Comparison of ENCODE assay signal across 8 cellular contexts in the genomic region with DNA sequence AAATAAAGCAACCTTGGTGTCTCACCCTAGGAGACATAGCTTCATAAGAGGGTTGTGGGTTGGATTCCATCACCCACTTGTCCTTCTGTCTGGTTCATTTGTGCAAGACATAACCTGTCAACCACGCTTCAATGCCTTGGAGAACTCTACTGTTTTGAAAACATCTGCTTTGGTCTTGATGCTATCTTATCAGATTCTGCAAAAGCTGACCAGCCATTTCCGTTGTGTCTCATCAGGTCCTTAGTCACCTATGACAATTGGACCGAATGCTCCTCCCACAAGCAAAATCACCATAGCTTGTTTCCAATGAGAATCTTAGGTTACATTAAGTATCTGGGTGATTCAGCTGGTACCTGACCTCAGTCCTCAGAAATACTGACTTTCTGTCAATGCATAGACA. TPM values are rescaled to one million over a fixed set of nuclear protein-coding genes. Genes with fewer than 3 reads are reported as not detected.
DNase-seq lines count a peak whose midpoint lies in the region; ATAC-seq, FAIRE-seq and TF ChIP-seq lines count a peak whose summit lies in the region.

No MANE protein-coding gene starts in this region.

- intact Hi-C loops in esophagus squamous epithelium (cut with DNase I): no loop called here

- peaks cover 78% of the 10 kb centered on the region for H3K4me1 Mint-ChIP-seq in activated naive CD8-positive, alpha-beta T cell treated with anti-CD3 and anti-CD28 coated beads, Interleukin-2, amount 50 U/mL, for 24 hours
- H3K4me1 Mint-ChIP-seq in stimulated activated effector memory CD8-positive, alpha-beta T cell treated with anti-CD3 and anti-CD28 coated beads, Interleukin-12 subunit alpha, Interleukin-12 subunit beta, amount 100 ng/mL, for 72 hours: peaks cover 66% of the 10 kb centered on the region

- TF ChIP-seq POLR2A in esophagus squamous epithelium (IDR thresholded peaks at IDR 0.05): no peak

- H3K4me3 ChIP-seq in esophagus squamous epithelium: no peak overlapping the region

- TF ChIP-seq CTCF in esophagus squamous epithelium (IDR thresholded peaks at IDR 0.05): no peak

- H3K27ac Mint-ChIP-seq in activated naive CD8-positive, alpha-beta T cell treated with anti-CD3 and anti-CD28 coated beads, Interleukin-2, amount 50 U/mL, for 24 hours: peak overlapping the region; percentile 96
- peak overlapping the region; percentile 88 for H3K27ac Mint-ChIP-seq in stimulated activated effector memory CD8-positive, alpha-beta T cell treated with anti-CD3 and anti-CD28 coated beads, Interleukin-12 subunit alpha, Interleukin-12 subunit beta, amount 100 ng/mL, for 72 hours

- no peak for FAIRE-seq in RCC 7860 (lab: Jason Lieb, UNC)

- peaks cover 47% of the 10 kb centered on the region for H3K36me3 Mint-ChIP-seq in activated naive CD8-positive, alpha-beta T cell treated with anti-CD3 and anti-CD28 coated beads, Interleukin-2, amount 50 U/mL, for 24 hours (ENCODE audit: low read depth)
- peaks cover 55% of the 10 kb centered on the region for H3K36me3 Mint-ChIP-seq in stimulated activated effector memory CD8-positive, alpha-beta T cell treated with anti-CD3 and anti-CD28 coated beads, Interleukin-12 subunit alpha, Interleukin-12 subunit beta, amount 100 ng/mL, for 72 hours

- WGBS in esophagus squamous epithelium, 2 donors: 70 to 81% methylated on average over 3 of the region's 3 CpGs

- H3K9me3 ChIP-seq in esophagus squamous epithelium: no peaks in the 10 kb centered on the region

- no peaks in the 10 kb centered on the region for H3K9me3 Mint-ChIP-seq in activated naive CD8-positive, alpha-beta T cell treated with anti-CD3 and anti-CD28 coated beads, Interleukin-2, amount 50 U/mL, for 24 hours
- no peaks in the 10 kb centered on the region for H3K9me3 Mint-ChIP-seq in stimulated activated effector memory CD8-positive, alpha-beta T cell treated with anti-CD3 and anti-CD28 coated beads, Interleukin-12 subunit alpha, Interleukin-12 subunit beta, amount 100 ng/mL, for 72 hours

- H3K27ac ChIP-seq in esophagus squamous epithelium: no peak overlapping the region

- no peaks in the 10 kb centered on the region for H3K4me1 ChIP-seq in esophagus squamous epithelium

- peak overlapping the region; percentile 68 for H3K4me3 Mint-ChIP-seq in activated naive CD8-positive, alpha-beta T cell treated with anti-CD3 and anti-CD28 coated beads, Interleukin-2, amount 50 U/mL, for 24 hours
- H3K4me3 Mint-ChIP-seq in stimulated activated effector memory CD8-positive, alpha-beta T cell treated with anti-CD3 and anti-CD28 coated beads, Interleukin-12 subunit alpha, Interleukin-12 subunit beta, amount 100 ng/mL, for 72 hours: peak overlapping the region; percentile 56

- no peaks in the 10 kb centered on the region for H3K27me3 Mint-ChIP-seq in activated naive CD8-positive, alpha-beta T cell treated with anti-CD3 and anti-CD28 coated beads, Interleukin-2, amount 50 U/mL, for 24 hours

- H3K27me3 ChIP-seq in esophagus squamous epithelium: peaks cover 0 to 4% (median 0%) of the 10 kb centered on the region in 4 donors

- peak; percentile 19 to 24 for DNase-seq in activated CD8-positive, alpha-beta memory T cell treated with anti-CD3 and anti-CD28 coated beads for 1 hour (ENCODE audit: extremely low read depth in 1 of 2, low read depth in 1 of 2)
- no peak for DNase-seq in activated CD8-positive, alpha-beta memory T cell treated with anti-CD3 and anti-CD28 coated beads, Interleukin-2, amount 50 U/mL, for 48 hours
- peak; percentile 17 for DNase-seq in RCC 7860 (ENCODE audit: low spot score)
- DNase-seq in activated naive CD8-positive, alpha-beta T cell treated with anti-CD3 and anti-CD28 coated beads, Interleukin-2, amount 50 U/mL, for 24 hours: peak; percentile 58
- peak; percentile 31 to 73 for DNase-seq in stimulated activated effector memory CD8-positive, alpha-beta T cell treated with anti-CD3 and anti-CD28 coated beads, Interleukin-12 subunit alpha, Interleukin-12 subunit beta, amount 100 ng/mL, for 72 hours (ENCODE audit: low spot score in 2 of 2)
- DNase-seq in esophagus squamous epithelium (lab: John Stamatoyannopoulos, UW): no peak
- no peak for DNase-seq in cerebellum (ENCODE audit: low spot score)
- DNase-seq in Kasumi-1 (lab: John Stamatoyannopoulos, UW): no peak

- H3K36me3 ChIP-seq in esophagus squamous epithelium: no peaks in the 10 kb centered on the region

- peak; percentile 75 for ATAC-seq in activated naive CD8-positive, alpha-beta T cell treated with anti-CD3 and anti-CD28 coated beads, Interleukin-2, amount 50 U/mL, for 24 hours
- ATAC-seq in stimulated activated effector memory CD8-positive, alpha-beta T cell treated with anti-CD3 and anti-CD28 coated beads, Interleukin-12 subunit alpha, Interleukin-12 subunit beta, amount 100 ng/mL, for 72 hours: peak; percentile 85

RNA-seq across cellular contexts. Expression of a gene that starts 35.4 kb away (rescaled TPM):
- total RNA-seq in esophagus squamous epithelium: 1 to 10 TPM in 3 of 4 donors, under 1 TPM in 1; 0.47 to 3.2 (median 2.1) TPM
- 6.4 TPM for total RNA-seq in cerebellum

Comparison
In these comparisons a context has a peak if more than half of its experiments do, and no peak if none do; other contexts are left out.
1. DNase-seq: peak in activated CD8-positive, alpha-beta memory T cell treated with anti-CD3 and anti-CD28 coated beads for 1 hour (2 of 2), RCC 7860 (single experiment), activated naive CD8-positive, alpha-beta T cell treated with anti-CD3 and anti-CD28 coated beads, Interleukin-2, amount 50 U/mL, for 24 hours (single experiment) and stimulated activated effector memory CD8-positive, alpha-beta T cell treated with anti-CD3 and anti-CD28 coated beads, Interleukin-12 subunit alpha, Interleukin-12 subunit beta, amount 100 ng/mL, for 72 hours (2 of 2); none in activated CD8-positive, alpha-beta memory T cell treated with anti-CD3 and anti-CD28 coated beads, Interleukin-2, amount 50 U/mL, for 48 hours (single experiment), esophagus squamous epithelium (single experiment), cerebellum (single experiment) and Kasumi-1 (0 of 2).